8 cellular contexts compared by ENCODE assay signal in genomic region chr9:129336601-129337286, GRCh38.
DNase-seq lines count a peak whose midpoint lies in the region; ATAC-seq and TF ChIP-seq lines count a peak whose summit lies in the region.

No MANE protein-coding gene starts in this region.

- peaks cover 40% of the 10 kb centered on the region for H3K4me1 ChIP-seq in KMS-11 (ENCODE audit: low read depth, poor library complexity, severe bottlenecking)
- peaks cover 35 to 55% of the 10 kb centered on the region in 2 donors for H3K4me1 ChIP-seq in ascending aorta

- H4K20me1 ChIP-seq in KMS-11 (ENCODE audit: insufficient read depth), result no peaks in the 10 kb centered on the region

- peak overlapping the region; percentile 43; the same call in 1 of the 2 replicates for H3K9ac ChIP-seq in KMS-11

- H3K4me3 ChIP-seq in KMS-11 (IDR thresholded peaks at IDR 0.05; ENCODE audit: insufficient read depth, low read depth, low read length) (no peak overlapping the region), ascending aorta (peak overlapping the region; percentile 45 to 63)

- intact Hi-C loops in ascending aorta (cut with DNase I), result loop anchor here (5.0 kb wide), 1 partner anchor 79 kb away; no protein-coding TSS in a partner anchor

- H3K27ac ChIP-seq in 22Rv1, result peak overlapping the region; percentile 83
- H3K27ac ChIP-seq in KMS-11, result peak overlapping the region; percentile 44
- H3K27ac ChIP-seq in ascending aorta, result peak overlapping the region; percentile 84 to 96

- H3K79me2 ChIP-seq in KMS-11 (ENCODE audit: insufficient read depth, low read depth), result no peaks in the 10 kb centered on the region

- DNase-seq in ascending aorta (ENCODE audit: low spot score in 2 of 2) (no peak), iPS-NIHi11 (ENCODE audit: low spot score) (peak; percentile 47), NK-92 (lab: John Stamatoyannopoulos, UW; ENCODE audit: unreplicated experiment) (no peak), DMS79 (lab: John Stamatoyannopoulos, UW) (no peak)
- DNase-seq in stimulated activated CD4-positive, alpha-beta T cell treated with anti-CD3 and anti-CD28 coated beads, Interleukin-2, amount 100 ng/mL, for 4 hours (ENCODE audit: low read depth), result peak; percentile 22

- H3K27me3 ChIP-seq in KMS-11 (ENCODE audit: insufficient read depth, low read depth) (no peaks in the 10 kb centered on the region), ascending aorta (no peaks in the 10 kb centered on the region)

- H2AFZ ChIP-seq in KMS-11 (ENCODE audit: low read depth), result peak overlapping the region; percentile 73; the same call in 1 of the 2 replicates

- peak overlapping the region; percentile 57 for H3K4me2 ChIP-seq in KMS-11

- no peak for TF ChIP-seq CTCF in 22Rv1 (IDR thresholded peaks at IDR 0.05)
- no peak for TF ChIP-seq CTCF in KMS-11 (conservative IDR thresholded peaks at IDR 0.05; ENCODE audit: low read depth, low read length)
- TF ChIP-seq CTCF in ascending aorta (IDR thresholded peaks at IDR 0.05), result no peak

- ATAC-seq in HG02970 (IDR thresholded peaks at IDR 0.05; ENCODE audit: low FRiP score, unreplicated experiment), result no peak

- no peaks in the 10 kb centered on the region for H3K9me3 ChIP-seq in ascending aorta

- no peaks in the 10 kb centered on the region for H3K36me3 ChIP-seq in KMS-11 (ENCODE audit: insufficient read depth)
- no peaks in the 10 kb centered on the region for H3K36me3 ChIP-seq in ascending aorta

Comparison
In these comparisons a context has a peak if more than half of its experiments do, and no peak if none do; other contexts are left out.
1. DNase-seq: peak in iPS-NIHi11 (single experiment) and stimulated activated CD4-positive, alpha-beta T cell treated with anti-CD3 and anti-CD28 coated beads, Interleukin-2, amount 100 ng/mL, for 4 hours (single experiment); none in ascending aorta (0 of 2), NK-92 (single experiment) and DMS79 (single experiment).
2. Peak in every context shown above with its lines, with median percentiles within 50 percentile points of each other: H3K27ac ChIP-seq.